19 cellular contexts compared by ENCODE assay signal in the genomic region with DNA sequence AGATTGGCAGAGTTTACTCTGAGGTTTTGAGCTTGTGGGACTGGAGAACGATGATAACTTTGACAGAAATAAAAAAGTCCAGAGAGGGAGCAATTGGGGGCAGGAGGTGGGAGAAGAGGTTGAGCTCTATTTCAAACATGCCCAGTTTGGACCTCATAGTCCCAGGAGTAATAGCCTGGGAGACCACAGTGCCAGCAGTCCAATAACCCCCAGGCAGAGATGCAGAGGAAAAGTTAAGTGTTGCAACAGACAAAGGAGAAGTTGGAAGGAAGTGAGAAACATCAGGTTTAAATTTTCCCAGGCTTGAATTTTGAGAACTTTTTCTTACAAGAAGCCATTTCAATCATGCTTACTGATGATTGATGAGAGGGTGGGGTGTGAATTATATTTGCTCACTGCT.
"Had no signal": no experiment of that assay in that cellular context is flagged by ENCODE, and none has a peak within 500 bp of the region (broad histone marks: within the 10 kb centered on the region; RNA-seq: fewer than 3 reads in every experiment).

No MANE protein-coding gene starts in this region.

- H3K27ac ChIP-seq: dorsolateral prefrontal cortex, neutrophil, psoas muscle, right lobe of liver, spleen, stomach had no signal

- DNase-seq: cortex of kidney; dorsolateral prefrontal cortex; effector CD8-positive, alpha-beta T cell; foreskin melanocyte; head of caudate nucleus; hypothalamus; kidney glomerular epithelial cell; mammary epithelial cell; naive thymus-derived CD4-positive, alpha-beta T cell; psoas muscle; retina; right lobe of liver; spleen; stimulated activated CD4-positive, alpha-beta T cell treated with anti-CD3 and anti-CD28 coated beads, Interleukin-2, amount 100 ng/mL, for 24 hours; stimulated activated CD4-positive, alpha-beta T cell treated with anti-CD3 and anti-CD28 coated beads, Interleukin-4, amount 100 ng/mL, for 4 hours; stimulated activated naive B cell treated with anti-CD40 and anti-IgM and Interleukin-4, amounts not matched to agents 10 μg/mL and 1 μg/mL and 100 μg/mL, for 72 hours; stomach; trophoblast cell had no signal

- H3K4me1 ChIP-seq: psoas muscle, right lobe of liver, spleen, stomach had no signal

- H3K4me3 ChIP-seq: dorsolateral prefrontal cortex, psoas muscle, right lobe of liver, spleen, stomach had no signal

- H3K9me3 ChIP-seq: neutrophil, psoas muscle, right lobe of liver, spleen, stomach had no signal

- H3K36me3 ChIP-seq: neutrophil, right lobe of liver, spleen, stomach had no signal

- H3K27me3 ChIP-seq: neutrophil, right lobe of liver, spleen, stomach had no signal
